Comparison of ENCODE assay signal across 11 cellular contexts in genomic region chr12:94689002-94689645, GRCh38.
DNase-seq lines count a peak whose midpoint lies in the region; ATAC-seq and TF ChIP-seq lines count a peak whose summit lies in the region.
"Had no signal": no experiment of that assay in that cellular context is flagged by ENCODE, and none has a peak within 500 bp of the region (broad histone marks: within the 10 kb centered on the region; RNA-seq: fewer than 3 reads in every experiment).

No MANE protein-coding gene starts in this region.

- TF ChIP-seq CTCF in fibroblast of pulmonary artery (IDR thresholded peaks at IDR 0.05; ENCODE audit: low read length, missing control alignments): no peak

- DNase-seq in NOMO-1 (lab: John Stamatoyannopoulos, UW; ENCODE audit: unreplicated experiment in 2 of 2) (peak; percentile 30 to 83), fibroblast of pulmonary artery (ENCODE audit: low read depth) (peak; percentile 76), AG08395 (ENCODE audit: low spot score) (no peak), hippocampal formation (lab: John Stamatoyannopoulos, UW) (no peak), DMS79 treated with DMSO at 0.1 percent for 48 hours (lab: John Stamatoyannopoulos, UW) (no peak)
- no peak for DNase-seq in stimulated activated naive CD8-positive, alpha-beta T cell treated with anti-CD3 and anti-CD28 coated beads, Interleukin-15, Interleukin-2, amounts not matched to agents 100 U/mL and 50 U/mL, for 24 hours
- DNase-seq: adrenal gland, DMS79, nucleus accumbens had no signal

- ATAC-seq in GM18873 (IDR thresholded peaks at IDR 0.05; ENCODE audit: low FRiP score, unreplicated experiment) (peak; percentile 52), GM19455 (IDR thresholded peaks at IDR 0.05; ENCODE audit: unreplicated experiment) (no peak)
- ATAC-seq in stimulated activated naive CD8-positive, alpha-beta T cell treated with anti-CD3 and anti-CD28 coated beads, Interleukin-15, Interleukin-2, amounts not matched to agents 100 U/mL and 50 U/mL, for 24 hours: peak; percentile 52

- H3K4me3 ChIP-seq in fibroblast of pulmonary artery (replicated peaks; ENCODE audit: low read depth, low read length): peak overlapping the region; percentile 15
- H3K4me3 ChIP-seq: adrenal gland had no signal

Comparison
In these comparisons a context has a peak if more than half of its experiments do, and no peak if none do; other contexts are left out.
1. DNase-seq: peak in NOMO-1 (2 of 2) and fibroblast of pulmonary artery (single experiment); none in stimulated activated naive CD8-positive, alpha-beta T cell treated with anti-CD3 and anti-CD28 coated beads, Interleukin-15, Interleukin-2, amounts not matched to agents 100 U/mL and 50 U/mL, for 24 hours (single experiment), AG08395 (single experiment), hippocampal formation (0 of 2) and DMS79 treated with DMSO at 0.1 percent for 48 hours (single experiment).